1 cellular context compared by ENCODE assay signal in genomic region chr4:121784401-121784800, GRCh38.
TF ChIP-seq lines count a peak whose summit lies in the region.

No MANE protein-coding gene starts in this region.

TF ChIP-seq in IMR-90, 13 proteins besides CTCF, POLR2A, EP300 and RAD21:
- TF ChIP-seq SMC3 (IDR thresholded peaks at IDR 0.05; ENCODE audit: low read depth, low read length) = no peak
- no peak for TF ChIP-seq RCOR1 (IDR thresholded peaks at IDR 0.05; ENCODE audit: insufficient replicate concordance, low read length)
- no peak for TF ChIP-seq CEBPB (IDR thresholded peaks at IDR 0.05; ENCODE audit: low read depth, low read length)
- no peak for TF ChIP-seq NFE2L2 (IDR thresholded peaks at IDR 0.05; ENCODE audit: low read depth, low read length)
- no peak for TF ChIP-seq CHD1 (IDR thresholded peaks at IDR 0.05; ENCODE audit: low read depth, low read length)
- TF ChIP-seq BHLHE40 (IDR thresholded peaks at IDR 0.05; ENCODE audit: low read depth, low read length) = no peak
- TF ChIP-seq MAZ (IDR thresholded peaks at IDR 0.05; ENCODE audit: borderline replicate concordance, low read depth, low read length) = no peak
- TF ChIP-seq MXI1 (IDR thresholded peaks at IDR 0.05; ENCODE audit: borderline replicate concordance, low read depth, low read length) = no peak
- no peak for TF ChIP-seq USF2 (IDR thresholded peaks at IDR 0.05; ENCODE audit: low read depth, low read length)
- no peak for TF ChIP-seq RFX5 (IDR thresholded peaks at IDR 0.05; ENCODE audit: low read depth, low read length)
